ENCODE assay signal across 15 cellular contexts in genomic region chr3:170046269-170047132, GRCh38. TPM values are rescaled to one million over a fixed set of nuclear protein-coding genes. Genes with fewer than 3 reads are reported as not detected.
DNase-seq lines count a peak whose midpoint lies in the region; ATAC-seq, FAIRE-seq and TF ChIP-seq lines count a peak whose summit lies in the region.
"Had no signal": no experiment of that assay in that cellular context is flagged by ENCODE, and none has a peak within 500 bp of the region (broad histone marks: within the 10 kb centered on the region; RNA-seq: fewer than 3 reads in every experiment).

No MANE protein-coding gene starts in this region.

- ATAC-seq in GM18861 (IDR thresholded peaks at IDR 0.05; ENCODE audit: unreplicated experiment): no peak

- H3K9me3 ChIP-seq in BLaER1 treated with 17β-estradiol and CSF1 and Interleukin-3, amounts not matched to agents 10 nM and 100 nM (replicated peaks in 1 of 11): no peaks in the 10 kb centered on the region
- H3K9me3 ChIP-seq in duodenal mucosa (ENCODE audit: control insufficient read depth in 1 of 2, low read length in 2 of 2) (no peaks in the 10 kb centered on the region), neutrophil (no peaks in the 10 kb centered on the region)
- H3K9me3 ChIP-seq: left ventricle myocardium inferior had no signal

- peaks cover 22 to 24% (median 23%) of the 10 kb centered on the region in 3 donors for H3K4me1 Mint-ChIP-seq in IgD-negative memory B cell

- H3K9ac ChIP-seq in BLaER1 treated with 17β-estradiol and CSF1 and Interleukin-3, amounts not matched to agents 10 nM and 100 nM: no peak overlapping the region
- H3K9ac ChIP-seq in duodenal mucosa (ENCODE audit: low read depth in 1 of 2, low read length in 2 of 2): peak overlapping the region; percentile 43 to 56

- no peak for FAIRE-seq in GM12891 (lab: Jason Lieb, UNC)

- TF ChIP-seq POLR2A in GM12891 (IDR thresholded peaks at IDR 0.05; ENCODE audit: low read depth, low read length): no peak

- H3K4me2 ChIP-seq in BLaER1 treated with 17β-estradiol and CSF1 and Interleukin-3, amounts not matched to agents 10 nM and 100 nM: peak overlapping the region in 6 of 11 experiments; percentile 65 to 88 (median 77); a peak in 7 of 22 replicates

- no peaks in the 10 kb centered on the region for H3K9me3 Mint-ChIP-seq in IgD-negative memory B cell

- H3K27ac ChIP-seq in BLaER1 treated with 17β-estradiol and CSF1 and Interleukin-3, amounts not matched to agents 10 nM and 100 nM: no peak overlapping the region
- H3K27ac ChIP-seq in duodenal mucosa (ENCODE audit: low read depth, low read length) (peak overlapping the region; percentile 65), neutrophil (peak overlapping the region; percentile 91)
- H3K27ac ChIP-seq: epithelial cell of prostate, left ventricle myocardium inferior had no signal

- peaks cover 20 to 45% (median 33%) of the 10 kb centered on the region in 10 experiments for H3K4me1 ChIP-seq in BLaER1 treated with 17β-estradiol and CSF1 and Interleukin-3, amounts not matched to agents 10 nM and 100 nM
- peaks cover 45 to 53% of the 10 kb centered on the region in 2 donors for H3K4me1 ChIP-seq in duodenal mucosa (ENCODE audit: control insufficient read depth in 1 of 2, insufficient read depth in 2 of 2, low read length in 2 of 2)
- peaks cover 42 to 44% of the 10 kb centered on the region in 2 experiments for H3K4me1 ChIP-seq in neutrophil (ENCODE audit: control insufficient read depth in 1 of 2, insufficient read depth in 1 of 2, low read depth in 1 of 2, low read length in 1 of 2)

- no peaks in the 10 kb centered on the region for H3K27me3 Mint-ChIP-seq in IgD-negative memory B cell

- H3K27ac Mint-ChIP-seq in IgD-negative memory B cell: peak overlapping the region; percentile 70 to 82 (median 78)

- H3K4me3 Mint-ChIP-seq in IgD-negative memory B cell: peak overlapping the region in 1 of 4 donors; percentile 57

- no peak overlapping the region for H3K4me3 ChIP-seq in BLaER1 treated with 17β-estradiol and CSF1 and Interleukin-3, amounts not matched to agents 10 nM and 100 nM
- H3K4me3 ChIP-seq in duodenal mucosa (ENCODE audit: low read depth in 1 of 2, low read length in 2 of 2) (peak overlapping the region; percentile 27 to 37), neutrophil (ENCODE audit: low read depth in 1 of 2, low read length in 1 of 2) (no peak overlapping the region)
- H3K4me3 ChIP-seq: left ventricle myocardium inferior had no signal

- peaks cover 0 to 6% (median 0%) of the 10 kb centered on the region in 11 experiments; a peak in 7 of 22 replicates for H3K27me3 ChIP-seq in BLaER1 treated with 17β-estradiol and CSF1 and Interleukin-3, amounts not matched to agents 10 nM and 100 nM
- H3K27me3 ChIP-seq in duodenal mucosa (ENCODE audit: control insufficient read depth in 1 of 2, insufficient read depth in 2 of 2, low read length in 2 of 2) (no peaks in the 10 kb centered on the region), neutrophil (no peaks in the 10 kb centered on the region)

- TF ChIP-seq CTCF in neutrophil (IDR thresholded peaks at IDR 0.05): no peak

- no peak for DNase-seq in stimulated activated CD4-positive, alpha-beta T cell treated with anti-CD3 and anti-CD28 coated beads, Interleukin-2, amount 100 ng/mL, for 24 hours
- no peak for DNase-seq in GM12891 (ENCODE audit: insufficient read length, low spot score)
- no peak for DNase-seq in NCI-H1417 treated with DMSO at 0.1 percent for 48 hours (lab: John Stamatoyannopoulos, UW)
- DNase-seq: activated CD8-positive, alpha-beta memory T cell treated with anti-CD3 and anti-CD28 coated beads, Interleukin-2, amount 50 U/mL, for 4 hours; GOT3; left ventricle myocardium inferior; NCI-H2081; nucleus accumbens; stimulated activated CD4-positive, alpha-beta T cell treated with anti-CD3 and anti-CD28 coated beads, Interleukin-15, amount 100 ng/mL, for 24 hours had no signal

- H3K36me3 ChIP-seq in BLaER1 treated with 17β-estradiol and CSF1 and Interleukin-3, amounts not matched to agents 10 nM and 100 nM: no peaks in the 10 kb centered on the region
- H3K36me3 ChIP-seq in duodenal mucosa (ENCODE audit: control insufficient read depth in 1 of 2, insufficient read depth in 2 of 2, low read length in 2 of 2) (peaks cover 4 to 5% of the 10 kb centered on the region in 2 donors), neutrophil (peaks cover 6% of the 10 kb centered on the region)
- H3K36me3 ChIP-seq: left ventricle myocardium inferior had no signal

- H3K36me3 Mint-ChIP-seq in IgD-negative memory B cell: no peaks in the 10 kb centered on the region

- H4K20me1 ChIP-seq in BLaER1 treated with 17β-estradiol and CSF1 and Interleukin-3, amounts not matched to agents 10 nM and 100 nM: no peaks in the 10 kb centered on the region

TF ChIP-seq in GM12891, 5 proteins besides CTCF, POLR2A, EP300 and RAD21:
- TF ChIP-seq POU2F2 (IDR thresholded peaks at IDR 0.05; ENCODE audit: low read depth, low read length) (no peak), TAF1 (IDR thresholded peaks at IDR 0.05; ENCODE audit: low read depth, low read length) (no peak), SPI1 (IDR thresholded peaks at IDR 0.05; ENCODE audit: low read depth, low read length) (no peak), POLR2AphosphoS5 (IDR thresholded peaks at IDR 0.05; ENCODE audit: low read depth, low read length) (no peak), PAX5 (IDR thresholded peaks at IDR 0.05; ENCODE audit: insufficient read depth, low read length, severe bottlenecking) (no peak)

RNA-seq across cellular contexts. Expression of gene GPR160, which starts 8.7 kb away (rescaled TPM):
- polyA plus RNA-seq in IgD-negative memory B cell: 40.9 TPM
- 41.2 TPM for polyA plus RNA-seq in GM12891 (2012; ENCODE audit: low read depth, missing spikeins)

Comparison
In these comparisons a context has a peak if more than half of its experiments do, and no peak if none do; other contexts are left out.
1. H3K27ac ChIP-seq: peak in duodenal mucosa (single experiment) and neutrophil (single experiment); none in BLaER1 treated with 17β-estradiol and CSF1 and Interleukin-3, amounts not matched to agents 10 nM and 100 nM (0 of 11).
2. H3K4me3 ChIP-seq: peak in duodenal mucosa (2 of 2); none in BLaER1 treated with 17β-estradiol and CSF1 and Interleukin-3, amounts not matched to agents 10 nM and 100 nM (0 of 10) and neutrophil (0 of 2).
3. H3K9ac ChIP-seq: peak in duodenal mucosa (2 of 2); none in BLaER1 treated with 17β-estradiol and CSF1 and Interleukin-3, amounts not matched to agents 10 nM and 100 nM (0 of 11).